ENCODE assay signal across 27 cellular contexts in the genomic region with DNA sequence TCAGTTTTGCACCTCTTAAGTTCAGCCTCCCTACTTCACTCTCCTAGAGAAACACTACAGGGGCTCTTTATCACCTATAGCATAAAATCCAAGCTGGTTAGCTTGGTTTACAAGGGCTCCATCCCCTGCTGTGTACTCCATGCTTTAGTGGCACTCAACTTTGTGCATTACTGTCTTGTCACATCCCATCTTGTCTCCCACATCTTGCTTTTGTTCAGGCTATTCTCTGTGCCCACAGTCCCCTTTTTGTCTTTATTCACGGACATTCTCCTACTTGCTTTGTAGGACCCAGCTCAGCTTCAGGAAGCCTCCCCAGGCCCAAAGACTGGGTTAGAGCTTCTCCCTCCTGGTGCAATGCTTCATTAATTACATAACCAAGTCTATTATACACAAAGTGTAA.
"Had no signal": no experiment of that assay in that cellular context is flagged by ENCODE, and none has a peak within 500 bp of the region (broad histone marks: within the 10 kb centered on the region; RNA-seq: fewer than 3 reads in every experiment).

No MANE protein-coding gene starts in this region.

- H3K27me3 ChIP-seq: tibial nerve, uterus had no signal

- H3K27ac Mint-ChIP-seq: immature natural killer cell; naive thymus-derived CD8-positive, alpha-beta T cell; nephron; progenitor cell of endocrine pancreas; stimulated activated effector memory CD8-positive, alpha-beta T cell treated with anti-CD3 and anti-CD28 coated beads, Interleukin-12 subunit alpha, Interleukin-12 subunit beta, amount 100 ng/mL, for 72 hours; stimulated activated naive CD8-positive, alpha-beta T cell treated with anti-CD3 and anti-CD28 coated beads, Interleukin-15, amount 100 ng/mL, for 72 hours; type B pancreatic cell had no signal

- H3K4me1 ChIP-seq: left lung, uterus had no signal

- H3K9me3 Mint-ChIP-seq: naive thymus-derived CD8-positive, alpha-beta T cell; nephron; neural crest cell; stimulated activated effector memory CD8-positive, alpha-beta T cell treated with anti-CD3 and anti-CD28 coated beads, Interleukin-12 subunit alpha, Interleukin-12 subunit beta, amount 100 ng/mL, for 72 hours; stimulated activated naive CD8-positive, alpha-beta T cell treated with anti-CD3 and anti-CD28 coated beads, Interleukin-15, amount 100 ng/mL, for 72 hours; type B pancreatic cell had no signal

- H3K9me3 ChIP-seq: left lung, lower lobe of right lung, neutrophil, tibial nerve, uterus had no signal

- H3K4me3 Mint-ChIP-seq: immature natural killer cell; naive thymus-derived CD8-positive, alpha-beta T cell; nephron; neural crest cell; stimulated activated effector memory CD8-positive, alpha-beta T cell treated with anti-CD3 and anti-CD28 coated beads, Interleukin-12 subunit alpha, Interleukin-12 subunit beta, amount 100 ng/mL, for 72 hours; stimulated activated naive CD8-positive, alpha-beta T cell treated with anti-CD3 and anti-CD28 coated beads, Interleukin-15, amount 100 ng/mL, for 72 hours; type B pancreatic cell had no signal

- H3K36me3 ChIP-seq: left lung, lower lobe of right lung, neutrophil, tibial nerve, uterus had no signal

- H3K27ac ChIP-seq: left lung, lower lobe of right lung, neutrophil, skin epidermis, tibial nerve, uterus had no signal

- ATAC-seq: left colon; left lung; lower lobe of right lung; naive thymus-derived CD8-positive, alpha-beta T cell; right cardiac atrium; sciatic nerve; stimulated activated effector memory CD8-positive, alpha-beta T cell treated with anti-CD3 and anti-CD28 coated beads, Interleukin-12 subunit alpha, Interleukin-12 subunit beta, amount 100 ng/mL, for 72 hours; stimulated activated naive CD8-positive, alpha-beta T cell treated with anti-CD3 and anti-CD28 coated beads, Interleukin-15, amount 100 ng/mL, for 72 hours had no signal

- DNase-seq: hypothalamus; immature natural killer cell; kidney; left colon; left lung; lower lobe of right lung; mammary epithelial cell; mesenchymal stem cell; naive thymus-derived CD8-positive, alpha-beta T cell; occipital lobe; right cardiac atrium; stimulated activated CD4-positive, alpha-beta T cell treated with anti-CD3 and anti-CD28 coated beads, Interleukin-12 subunit alpha, Interleukin-12 subunit beta, amount 100 ng/mL, for 4 hours; stimulated activated CD4-positive, alpha-beta T cell treated with anti-CD3 and anti-CD28 coated beads, Interleukin-4, amount 100 ng/mL, for 24 hours; stimulated activated naive CD4-positive, alpha-beta T cell treated with Interleukin-2 at 50 U/mL for 16 hours; stimulated activated naive CD8-positive, alpha-beta T cell treated with anti-CD3 and anti-CD28 coated beads, Interleukin-15, amount 100 ng/mL, for 72 hours; substantia nigra; uterus had no signal

- FAIRE-seq: islet of Langerhans, kidney had no signal

- H3K4me1 Mint-ChIP-seq: immature natural killer cell; naive thymus-derived CD8-positive, alpha-beta T cell; stimulated activated effector memory CD8-positive, alpha-beta T cell treated with anti-CD3 and anti-CD28 coated beads, Interleukin-12 subunit alpha, Interleukin-12 subunit beta, amount 100 ng/mL, for 72 hours; stimulated activated naive CD8-positive, alpha-beta T cell treated with anti-CD3 and anti-CD28 coated beads, Interleukin-15, amount 100 ng/mL, for 72 hours had no signal

- H3K36me3 Mint-ChIP-seq: naive thymus-derived CD8-positive, alpha-beta T cell; stimulated activated effector memory CD8-positive, alpha-beta T cell treated with anti-CD3 and anti-CD28 coated beads, Interleukin-12 subunit alpha, Interleukin-12 subunit beta, amount 100 ng/mL, for 72 hours; type B pancreatic cell had no signal

- H3K4me3 ChIP-seq: left lung, lower lobe of right lung, skin epidermis, tibial nerve, uterus had no signal
